Comparison of ENCODE assay signal across 21 cellular contexts in the genomic region with DNA sequence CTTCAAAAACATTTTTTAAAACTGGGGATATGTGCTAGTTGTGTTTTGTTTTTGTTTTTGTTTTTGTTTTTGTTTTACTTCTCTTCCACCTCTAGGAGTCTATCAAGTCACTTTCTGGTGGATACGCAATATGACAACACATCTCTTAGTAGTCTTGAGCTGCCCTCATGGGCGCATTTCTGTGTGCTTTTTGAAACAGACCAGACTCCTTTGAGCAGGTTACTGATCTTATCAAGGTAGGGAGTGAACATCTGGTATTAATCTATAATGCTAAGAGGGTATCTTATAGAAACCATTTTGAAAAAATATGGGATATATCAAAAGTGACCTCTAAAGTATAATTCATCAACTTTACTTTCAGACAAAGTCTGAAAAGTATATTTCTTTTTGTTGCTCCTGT. TPM values are rescaled to one million over a fixed set of nuclear protein-coding genes. Genes with fewer than 3 reads are reported as not detected.
DNase-seq lines count a peak whose midpoint lies in the region; ATAC-seq and TF ChIP-seq lines count a peak whose summit lies in the region.
"Had no signal": no experiment of that assay in that cellular context is flagged by ENCODE, and none has a peak within 500 bp of the region (broad histone marks: within the 10 kb centered on the region; RNA-seq: fewer than 3 reads in every experiment).

No MANE protein-coding gene starts in this region.

- H3K4me1 Mint-ChIP-seq in mesothelial cell of epicardium (peaks cover 45% of the 10 kb centered on the region), type B pancreatic cell (ENCODE audit: unreplicated experiment) (peaks cover 6% of the 10 kb centered on the region)
- no peaks in the 10 kb centered on the region for H3K4me1 Mint-ChIP-seq in CD8-positive, alpha-beta memory T cell
- no peaks in the 10 kb centered on the region for H3K4me1 Mint-ChIP-seq in activated T-cell treated with anti-CD3 and anti-CD28 coated beads, Interleukin-2, amount 50 U/mL, for 4 hours (ENCODE audit: low read depth)
- H3K4me1 Mint-ChIP-seq: CD14-positive monocyte; CD4-positive, alpha-beta memory T cell had no signal

- H3K27me3 Mint-ChIP-seq in mesothelial cell of epicardium (ENCODE audit: low read depth) (no peaks in the 10 kb centered on the region), type B pancreatic cell (no peaks in the 10 kb centered on the region)
- H3K27me3 Mint-ChIP-seq in CD8-positive, alpha-beta memory T cell = peaks cover 4 to 8% of the 10 kb centered on the region in 2 donors
- H3K27me3 Mint-ChIP-seq in activated T-cell treated with anti-CD3 and anti-CD28 coated beads, Interleukin-2, amount 50 U/mL, for 4 hours (ENCODE audit: low read depth) = peaks cover 2% of the 10 kb centered on the region
- H3K27me3 Mint-ChIP-seq: CD4-positive, CD25-positive, alpha-beta regulatory T cell had no signal

- no peaks in the 10 kb centered on the region for H3F3A ChIP-seq in SK-N-SH (replicated peaks; ENCODE audit: insufficient read depth)

- H3K9ac ChIP-seq in SK-N-SH = no peak overlapping the region
- H3K9ac ChIP-seq: BLaER1 had no signal

- TF ChIP-seq EP300 in SK-N-SH (IDR thresholded peaks at IDR 0.05; ENCODE audit: borderline replicate concordance in 1 of 2, low read depth in 1 of 2, low read length in 1 of 2) = no peak
- TF ChIP-seq EP300 in esophagus muscularis mucosa (IDR thresholded peaks at IDR 0.05) = no peak

- no peaks in the 10 kb centered on the region for H3K79me2 ChIP-seq in SK-N-SH (ENCODE audit: insufficient read depth)

- peaks cover 5% of the 10 kb centered on the region for H3K36me3 Mint-ChIP-seq in mesothelial cell of epicardium
- peaks cover 5% of the 10 kb centered on the region for H3K36me3 Mint-ChIP-seq in type B pancreatic cell
- H3K36me3 Mint-ChIP-seq in CD8-positive, alpha-beta memory T cell = no peaks in the 10 kb centered on the region
- H3K36me3 Mint-ChIP-seq in activated T-cell treated with anti-CD3 and anti-CD28 coated beads, Interleukin-2, amount 50 U/mL, for 4 hours (ENCODE audit: insufficient read depth) = no peaks in the 10 kb centered on the region
- H3K36me3 Mint-ChIP-seq: CD14-positive monocyte; CD4-positive, alpha-beta memory T cell; CD4-positive, CD25-positive, alpha-beta regulatory T cell had no signal

- peak; percentile 32 for DNase-seq in SK-N-SH
- DNase-seq in esophagus muscularis mucosa (ENCODE audit: extremely low spot score) = peak; percentile 24
- no peak for DNase-seq in mesothelial cell of epicardium (ENCODE audit: low spot score in 2 of 2, unreplicated experiment in 2 of 2)
- no peak for DNase-seq in type B pancreatic cell (ENCODE audit: extremely low spot score, unreplicated experiment)
- DNase-seq in CD8-positive, alpha-beta memory T cell = no peak
- no peak for DNase-seq in activated T-cell treated with anti-CD3 and anti-CD28 coated beads, Interleukin-2, amount 50 U/mL, for 4 hours
- DNase-seq: ACHN; BE2C; C1 segment of cervical spinal cord; Caco-2; Calu3; CD4-positive, alpha-beta memory T cell; CD4-positive, CD25-positive, alpha-beta regulatory T cell; DMS79 treated with DMSO at 0.1 percent for 48 hours; GF-D8 had no signal

- H3K9me2 ChIP-seq in SK-N-SH = no peaks in the 10 kb centered on the region

- H3K27me3 ChIP-seq in SK-N-SH (ENCODE audit: insufficient read depth) = no peaks in the 10 kb centered on the region
- H3K27me3 ChIP-seq in esophagus muscularis mucosa = no peaks in the 10 kb centered on the region
- no peaks in the 10 kb centered on the region for H3K27me3 ChIP-seq in CD8-positive, alpha-beta memory T cell (ENCODE audit: insufficient read depth, low read length, poor library complexity, severe bottlenecking)
- H3K27me3 ChIP-seq: BE2C, BLaER1 had no signal

- TF ChIP-seq RAD21 in SK-N-SH (IDR thresholded peaks at IDR 0.05; ENCODE audit: low read length) = no peak

- H3K4me3 Mint-ChIP-seq in mesothelial cell of epicardium = no peak overlapping the region
- H3K4me3 Mint-ChIP-seq in type B pancreatic cell = no peak overlapping the region
- H3K4me3 Mint-ChIP-seq in CD8-positive, alpha-beta memory T cell = no peak overlapping the region
- H3K4me3 Mint-ChIP-seq in activated T-cell treated with anti-CD3 and anti-CD28 coated beads, Interleukin-2, amount 50 U/mL, for 4 hours = no peak overlapping the region
- H3K4me3 Mint-ChIP-seq: CD14-positive monocyte; CD4-positive, alpha-beta memory T cell; CD4-positive, CD25-positive, alpha-beta regulatory T cell had no signal

- H3K9me3 Mint-ChIP-seq in mesothelial cell of epicardium (peaks cover 3% of the 10 kb centered on the region), type B pancreatic cell (peaks cover 4% of the 10 kb centered on the region)
- H3K9me3 Mint-ChIP-seq in CD8-positive, alpha-beta memory T cell = no peaks in the 10 kb centered on the region
- no peaks in the 10 kb centered on the region for H3K9me3 Mint-ChIP-seq in activated T-cell treated with anti-CD3 and anti-CD28 coated beads, Interleukin-2, amount 50 U/mL, for 4 hours

- intact Hi-C loops in esophagus muscularis mucosa (cut with DNase I) = no loop called here

- H3K9me3 ChIP-seq in SK-N-SH (no peaks in the 10 kb centered on the region), esophagus muscularis mucosa (no peaks in the 10 kb centered on the region)
- no peaks in the 10 kb centered on the region for H3K9me3 ChIP-seq in CD8-positive, alpha-beta memory T cell (ENCODE audit: low read length)
- H3K9me3 ChIP-seq: A549, BE2C, BLaER1, Caco-2 had no signal

- ATAC-seq in SK-N-SH treated with all-trans-retinoic acid at 6 μM for 48 hours (no peak), HG02798 (IDR thresholded peaks at IDR 0.05; ENCODE audit: poor library complexity, unreplicated experiment) (no peak)
- no peak for ATAC-seq in activated T-cell treated with anti-CD3 and anti-CD28 coated beads, Interleukin-2, amount 50 U/mL, for 4 hours
- ATAC-seq: A549 had no signal

- CTCF ChIA-PET in SK-N-SH (lab: Yijun Ruan, JAX) = no interaction called here
- CTCF ChIA-PET in CD8-positive, alpha-beta memory T cell (lab: Charles Lee) = no interaction called here

- no peaks in the 10 kb centered on the region for H4K20me1 ChIP-seq in SK-N-SH (ENCODE audit: insufficient read depth)
- H4K20me1 ChIP-seq: BLaER1 had no signal

- no peak overlapping the region for H3K27ac ChIP-seq in SK-N-SH (ENCODE audit: low read depth in 2 of 2, low read length in 1 of 2)
- H3K27ac ChIP-seq in esophagus muscularis mucosa (replicated peaks in 1 of 4) = no peak overlapping the region
- H3K27ac ChIP-seq in CD8-positive, alpha-beta memory T cell (ENCODE audit: low read depth, low read length) = no peak overlapping the region
- H3K27ac ChIP-seq: 22Rv1, A549, BLaER1 had no signal

- no peak overlapping the region for H3K4me2 ChIP-seq in SK-N-SH
- H3K4me2 ChIP-seq: A549, BLaER1 had no signal

- TF ChIP-seq CTCF in SK-N-SH (IDR thresholded peaks at IDR 0.05) (no peak), esophagus muscularis mucosa (IDR thresholded peaks at IDR 0.05) (no peak), mesothelial cell of epicardium (IDR thresholded peaks at IDR 0.05; ENCODE audit: unreplicated experiment) (no peak), type B pancreatic cell (conservative IDR thresholded peaks at IDR 0.05) (no peak)

- TF ChIP-seq POLR2A in esophagus muscularis mucosa (IDR thresholded peaks at IDR 0.05; ENCODE audit: low read depth) = no peak

- no peaks in the 10 kb centered on the region for H3K36me3 ChIP-seq in SK-N-SH (replicated peaks in 1 of 2; ENCODE audit: control insufficient read depth in 1 of 2, insufficient read depth in 2 of 2, low read length in 1 of 2)
- H3K36me3 ChIP-seq in esophagus muscularis mucosa = no peaks in the 10 kb centered on the region
- no peaks in the 10 kb centered on the region for H3K36me3 ChIP-seq in CD8-positive, alpha-beta memory T cell (ENCODE audit: insufficient read depth, low read length)
- H3K36me3 ChIP-seq: BE2C, BLaER1 had no signal

- H3K4me3 ChIP-seq in SK-N-SH (ENCODE audit: low read depth in 2 of 2, low read length in 1 of 2) = no peak overlapping the region
- H3K4me3 ChIP-seq in esophagus muscularis mucosa = no peak overlapping the region
- H3K4me3 ChIP-seq in CD8-positive, alpha-beta memory T cell (ENCODE audit: low read length) = no peak overlapping the region
- H3K4me3 ChIP-seq: A549, BLaER1 had no signal

- no peak overlapping the region for H2AFZ ChIP-seq in SK-N-SH (ENCODE audit: low read depth)

- H3K4me1 ChIP-seq in SK-N-SH (ENCODE audit: control insufficient read depth in 1 of 2, insufficient read depth in 2 of 2, low read depth in 1 of 2, low read length in 1 of 2) (no peaks in the 10 kb centered on the region), esophagus muscularis mucosa (no peaks in the 10 kb centered on the region)
- H3K4me1 ChIP-seq in CD8-positive, alpha-beta memory T cell (ENCODE audit: insufficient read depth, low read length) = no peaks in the 10 kb centered on the region
- H3K4me1 ChIP-seq: A549, BE2C, BLaER1, Caco-2 had no signal

- H3K27ac Mint-ChIP-seq in mesothelial cell of epicardium = peak overlapping the region; percentile 85
- peak overlapping the region; percentile 26 for H3K27ac Mint-ChIP-seq in type B pancreatic cell
- no peak overlapping the region for H3K27ac Mint-ChIP-seq in CD8-positive, alpha-beta memory T cell
- H3K27ac Mint-ChIP-seq: CD14-positive monocyte; CD4-positive, alpha-beta memory T cell; CD4-positive, CD25-positive, alpha-beta regulatory T cell had no signal

- WGBS in SK-N-SH (ENCODE audit: low lambda C conversion rate) = 50% methylated on average over 2 of the region's 2 CpGs
- 86% methylated on average over 2 of the region's 2 CpGs for WGBS in esophagus muscularis mucosa

- POLR2A ChIA-PET in SK-N-SH (lab: Yijun Ruan, JAX) = no interaction called here
- POLR2A ChIA-PET in CD8-positive, alpha-beta memory T cell (lab: Charles Lee) = no interaction called here

TF ChIP-seq in SK-N-SH, 30 proteins besides CTCF, POLR2A, EP300 and RAD21 (continues in another document):
- TF ChIP-seq GATA2 (CRISPR knock-in tag; IDR thresholded peaks at IDR 0.05) = peak; percentile 36; the same call in 1 of the 2 replicates

TF ChIP-seq in SK-N-SH treated with all-trans-retinoic acid at 6 μM for 48 hours, 23 proteins besides CTCF, POLR2A, EP300 and RAD21 (continues in another document):
- TF ChIP-seq ZNF565 (CRISPR knock-in tag; conservative IDR thresholded peaks at IDR 0.05; ENCODE audit: low read depth) = no peak
- no peak for TF ChIP-seq ISL1 (CRISPR knock-in tag; IDR thresholded peaks at IDR 0.05)
- TF ChIP-seq ZNF8 (CRISPR knock-in tag; IDR thresholded peaks at IDR 0.05) = no peak

RNA-seq across cellular contexts. Expression of gene PKIB, which starts 56.2 kb away (rescaled TPM):
- polyA plus RNA-seq in SK-N-SH (2012; rRNA removed) = 0.30 and 0.32 TPM in 2 replicates
- polyA plus RNA-seq in SK-N-SH (2012; cell fraction: cytosol; rRNA removed) = 0.63 and 0.98 TPM in 2 replicates
- polyA plus RNA-seq in SK-N-SH (2012; cell fraction: nucleus; rRNA removed) = 0.07 and 0.50 TPM in 2 replicates
- total RNA-seq in esophagus muscularis mucosa = 1 to 10 TPM in 2 of 4 donors, not detected in 2; 1.2 to 2.2 TPM
- 44.7 to 49.0 TPM (median 48.9 TPM) in 3 replicates for total RNA-seq in mesothelial cell of epicardium
- 31.7 and 56.8 TPM in 2 replicates for total RNA-seq in type B pancreatic cell (ENCODE audit: low replicate concordance)
- under 1 TPM in 1 of 2 experiments, not detected in 1; 0.26 TPM for total RNA-seq in CD8-positive, alpha-beta memory T cell
- 0.98 TPM for polyA plus RNA-seq in CD8-positive, alpha-beta memory T cell
- total RNA-seq in activated T-cell treated with anti-CD3 and anti-CD28 coated beads, Interleukin-2, amount 50 U/mL, for 4 hours = under 1 TPM in 1 of 3 donors, not detected in 2; 0.56 TPM

Comparison
In these comparisons a context has a peak if more than half of its experiments do, and no peak if none do; other contexts are left out.
1. DNase-seq: peak in SK-N-SH (single experiment) and esophagus muscularis mucosa (single experiment); none in mesothelial cell of epicardium (0 of 2), type B pancreatic cell (single experiment), CD8-positive, alpha-beta memory T cell (0 of 5) and activated T-cell treated with anti-CD3 and anti-CD28 coated beads, Interleukin-2, amount 50 U/mL, for 4 hours (single experiment).
2. H3K27ac Mint-ChIP-seq: peak in mesothelial cell of epicardium (single experiment) and type B pancreatic cell (single experiment); none in CD8-positive, alpha-beta memory T cell (0 of 8).
3. RNA of gene PKIB, which starts 56.2 kb away (total RNA-seq): 44.7 to 49.0 TPM in mesothelial cell of epicardium and 31.7 to 56.8 TPM in type B pancreatic cell; 1.2 to 2.2 TPM in esophagus muscularis mucosa, 0.26 TPM in CD8-positive, alpha-beta memory T cell and 0.56 TPM in activated T-cell treated with anti-CD3 and anti-CD28 coated beads, Interleukin-2, amount 50 U/mL, for 4 hours; every median in the first group is over 10 times any median in the second.